Comparison of ENCODE assay signal across 8 cellular contexts in the genomic region with DNA sequence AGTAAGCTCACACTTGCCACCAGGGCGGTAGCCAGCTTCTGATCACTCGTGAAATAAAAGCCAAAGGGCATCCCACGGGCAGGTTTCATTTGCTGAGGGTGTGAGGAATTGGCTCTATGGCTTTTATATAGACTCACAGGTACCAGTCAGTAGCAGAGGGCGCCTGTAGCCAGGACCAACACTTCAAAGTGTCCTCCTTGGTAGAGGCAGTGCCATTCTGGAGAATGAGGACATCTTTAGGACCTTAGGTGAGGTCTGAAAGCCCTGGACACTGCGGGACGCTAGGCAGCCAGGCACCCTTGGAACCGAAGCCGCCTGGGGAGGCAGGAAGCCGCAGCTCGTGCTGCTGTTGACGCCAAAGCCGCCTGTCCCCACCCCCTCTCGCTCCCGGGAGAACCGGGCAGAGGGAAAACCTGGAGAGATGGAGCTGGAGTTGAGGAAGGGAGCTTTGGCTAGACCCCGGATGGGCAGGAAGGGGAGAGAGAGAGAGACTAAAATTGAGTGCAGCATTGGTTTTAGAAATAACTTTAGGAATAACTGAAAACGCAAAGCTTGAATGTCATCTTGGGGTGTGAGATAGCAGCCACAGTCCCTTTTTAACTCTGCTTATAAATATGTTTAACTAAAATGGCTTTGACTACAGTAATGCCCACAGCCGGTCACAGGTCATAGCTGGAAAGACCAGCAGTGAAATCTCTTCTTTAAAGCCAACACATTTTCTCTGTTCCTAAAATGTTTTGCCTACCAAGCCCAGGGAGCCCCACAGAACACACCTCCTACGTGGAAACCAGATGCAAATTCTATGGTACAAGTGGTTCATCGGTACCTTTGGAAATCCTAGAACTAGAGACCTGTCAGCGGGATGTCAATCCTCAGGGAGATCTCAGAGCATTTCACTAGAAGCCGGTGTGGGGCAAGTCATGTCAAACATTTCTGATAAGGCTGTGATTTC.
A peak's percentile ranks its signal among the peaks of the same experiment; 100 is the strongest.
DNase-seq lines count a peak whose midpoint lies in the region; ATAC-seq and TF ChIP-seq lines count a peak whose summit lies in the region.

No MANE protein-coding gene starts in this region.

- no peaks in the 10 kb centered on the region for H3K79me2 ChIP-seq in fibroblast of lung (ENCODE audit: control insufficient read depth, insufficient read depth, low read length)

- WGBS in thymus = 25% methylated on average over 22 of the region's 22 CpGs

- no peak overlapping the region for H3K9ac ChIP-seq in fibroblast of lung (ENCODE audit: insufficient read depth, low read length)
- H3K9ac ChIP-seq in muscle layer of colon (ENCODE audit: low read length) = peak overlapping the region; percentile 12

- H3K4me1 ChIP-seq in fibroblast of lung (ENCODE audit: control insufficient read depth, extremely low read depth, insufficient read depth, low read length) (no peaks in the 10 kb centered on the region), muscle layer of colon (ENCODE audit: insufficient read depth, low read length) (peaks cover 11% of the 10 kb centered on the region), thymus (ENCODE audit: control insufficient read depth, insufficient read depth, low read length) (no peaks in the 10 kb centered on the region)

- H3K27ac ChIP-seq in fibroblast of lung (ENCODE audit: insufficient read depth, low read length) = peak overlapping the region; percentile 16
- H3K27ac ChIP-seq in muscle layer of colon (ENCODE audit: low read depth, low read length) = no peak overlapping the region
- H3K27ac ChIP-seq in thymus (ENCODE audit: low read depth) = no peak overlapping the region

- ATAC-seq in HG02884 (IDR thresholded peaks at IDR 0.05; ENCODE audit: unreplicated experiment) = no peak

- H3K9me3 ChIP-seq in fibroblast of lung (ENCODE audit: control insufficient read depth, insufficient read depth, low read depth, low read length) (no peaks in the 10 kb centered on the region), muscle layer of colon (ENCODE audit: low read length) (no peaks in the 10 kb centered on the region), thymus (ENCODE audit: control insufficient read depth) (no peaks in the 10 kb centered on the region)

- H3K4me3 ChIP-seq in fibroblast of lung (replicated peaks in 1 of 4; ENCODE audit: control extremely low read depth in 1 of 4, insufficient read depth in 1 of 4, low read depth in 3 of 4, low read length in 4 of 4) = peak overlapping the region; percentile 15 to 51 (median 38)
- peak overlapping the region; percentile 25 to 53 for H3K4me3 ChIP-seq in muscle layer of colon (ENCODE audit: low read depth in 1 of 2, low read length in 2 of 2)
- peak overlapping the region; percentile 19 for H3K4me3 ChIP-seq in thymus (ENCODE audit: low read length)

- H3K4me2 ChIP-seq in fibroblast of lung (ENCODE audit: extremely low read depth, insufficient read depth, low read length) = peak overlapping the region; percentile 72

- no peaks in the 10 kb centered on the region for H4K20me1 ChIP-seq in fibroblast of lung (ENCODE audit: control insufficient read depth, extremely low read depth, insufficient read depth, low read length)

- peak; percentile 87 for DNase-seq in Daoy (ENCODE audit: low read depth)
- peak; percentile 56 for DNase-seq in NCI-H1105 treated with DMSO at 0.1 percent for 48 hours (lab: John Stamatoyannopoulos, UW)
- DNase-seq in activated CD4-positive, alpha-beta T cell treated with anti-CD3 and anti-CD28 coated beads, Interleukin-2, amount 50 U/mL, for 48 hours = peak; percentile 26 to 38
- peak; percentile 81 to 82 for DNase-seq in fibroblast of lung (ENCODE audit: low read depth in 2 of 2)
- no peak for DNase-seq in SIG-M5 treated with dmso at 0.1 percent for 504 hours (lab: John Stamatoyannopoulos, UW; ENCODE audit: unreplicated experiment)

- TF ChIP-seq CTCF in fibroblast of lung (conservative IDR thresholded peaks at IDR 0.05 in 1 of 2, IDR thresholded peaks at IDR 0.05 in 1 of 2; ENCODE audit: low read depth in 1 of 2, low read length in 2 of 2) = no peak

- peak overlapping the region; percentile 90 for H2AFZ ChIP-seq in fibroblast of lung (ENCODE audit: low read length)

- H3K36me3 ChIP-seq in fibroblast of lung (ENCODE audit: control insufficient read depth, insufficient read depth, low read length) (no peaks in the 10 kb centered on the region), muscle layer of colon (ENCODE audit: insufficient read depth, low read length) (no peaks in the 10 kb centered on the region), thymus (ENCODE audit: control insufficient read depth, insufficient read depth) (no peaks in the 10 kb centered on the region)

- H3K27me3 ChIP-seq in fibroblast of lung (ENCODE audit: control insufficient read depth, insufficient read depth, low read length) (no peaks in the 10 kb centered on the region), muscle layer of colon (ENCODE audit: control insufficient read depth in 1 of 2, insufficient read depth in 2 of 2, low read length in 2 of 2) (no peaks in the 10 kb centered on the region), thymus (ENCODE audit: control insufficient read depth, insufficient read depth) (no peaks in the 10 kb centered on the region)
